In the genomic region with DNA sequence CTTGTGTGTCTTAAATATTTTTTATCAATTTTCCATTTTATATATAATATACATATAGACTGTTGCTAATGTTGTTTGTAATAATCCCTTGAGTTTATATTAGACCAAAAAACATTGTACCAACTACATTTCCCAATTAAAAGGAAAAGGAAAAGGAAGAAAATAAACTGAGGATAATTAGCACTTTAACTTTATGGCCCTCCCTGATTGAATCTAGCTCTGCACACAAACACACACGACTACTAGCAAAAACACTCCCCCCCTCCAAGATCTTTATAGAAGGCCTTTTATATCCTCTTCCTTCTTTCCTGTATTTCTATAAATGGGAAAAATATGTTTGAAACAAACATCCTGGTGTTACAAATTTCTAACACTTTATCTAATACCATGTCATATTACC, we compare ENCODE assay signal across 20 cellular contexts.
A peak's percentile ranks its signal among the peaks of the same experiment; 100 is the strongest.
DNase-seq lines count a peak whose midpoint lies in the region; ATAC-seq, FAIRE-seq and TF ChIP-seq lines count a peak whose summit lies in the region.
"Had no signal": no experiment of that assay in that cellular context is flagged by ENCODE, and none has a peak within 500 bp of the region (broad histone marks: within the 10 kb centered on the region; RNA-seq: fewer than 3 reads in every experiment).

No MANE protein-coding gene starts in this region.

- FAIRE-seq in frontal cortex (lab: Jason Lieb, UNC) (peak; percentile 59), H54 (lab: Jason Lieb, UNC) (no peak)
- FAIRE-seq: D721Med, GM12891 had no signal

- peak overlapping the region; percentile 16 for H3K27ac Mint-ChIP-seq in neural crest cell (ENCODE audit: unreplicated experiment)
- H3K27ac Mint-ChIP-seq: CD14-positive monocyte; CD4-positive, alpha-beta T cell; CD8-positive, alpha-beta T cell had no signal

- no peak overlapping the region for H3K4me3 Mint-ChIP-seq in neural crest cell
- H3K4me3 Mint-ChIP-seq: CD14-positive monocyte; CD4-positive, alpha-beta T cell; CD8-positive, alpha-beta T cell had no signal

- H3K27me3 Mint-ChIP-seq in neural crest cell (ENCODE audit: low read depth) = no peaks in the 10 kb centered on the region
- H3K27me3 Mint-ChIP-seq: CD4-positive, alpha-beta T cell had no signal

- H3K9me3 Mint-ChIP-seq in neural crest cell = no peaks in the 10 kb centered on the region
- H3K9me3 Mint-ChIP-seq: CD4-positive, alpha-beta T cell had no signal

- H3K9me3 ChIP-seq in BLaER1 treated with 17β-estradiol and CSF1 and Interleukin-3, amounts not matched to agents 10 nM and 100 nM (replicated peaks in 1 of 11) = no peaks in the 10 kb centered on the region
- H3K9me3 ChIP-seq: BE2C, Caco-2 had no signal

- ATAC-seq in HG03139 (IDR thresholded peaks at IDR 0.05; ENCODE audit: unreplicated experiment) (no peak), GM21717 (IDR thresholded peaks at IDR 0.05; ENCODE audit: unreplicated experiment) (no peak)
- ATAC-seq: CD8-positive, alpha-beta T cell had no signal

- H4K20me1 ChIP-seq in BLaER1 treated with 17β-estradiol and CSF1 and Interleukin-3, amounts not matched to agents 10 nM and 100 nM = no peaks in the 10 kb centered on the region

- peaks cover 6% of the 10 kb centered on the region for H3K4me1 Mint-ChIP-seq in neural crest cell
- H3K4me1 Mint-ChIP-seq: CD14-positive monocyte had no signal

- DNase-seq in NCI-H69 (lab: John Stamatoyannopoulos, UW) = peak; percentile 71
- no peak for DNase-seq in frontal cortex (ENCODE audit: low spot score in 2 of 2)
- DNase-seq in neural crest cell (ENCODE audit: low read depth, low spot score) = no peak
- no peak for DNase-seq in iPS-NIHi11 (ENCODE audit: low spot score)
- no peak for DNase-seq in H54 (ENCODE audit: insufficient read length, low spot score)
- DNase-seq: 8988T; ACHN; BE2C; C1 segment of cervical spinal cord; Caco-2; Calu3; CD4-positive, alpha-beta T cell; CD8-positive, alpha-beta T cell; GF-D8 had no signal

- no peak for TF ChIP-seq CTCF in neural crest cell (conservative IDR thresholded peaks at IDR 0.05)

- H3K9ac ChIP-seq in BLaER1 treated with 17β-estradiol and CSF1 and Interleukin-3, amounts not matched to agents 10 nM and 100 nM = no peak overlapping the region

- no peak for TF ChIP-seq POLR2A in H54 (IDR thresholded peaks at IDR 0.05; ENCODE audit: low read depth, low read length)

- no peaks in the 10 kb centered on the region for H3K36me3 ChIP-seq in BLaER1 treated with 17β-estradiol and CSF1 and Interleukin-3, amounts not matched to agents 10 nM and 100 nM
- H3K36me3 ChIP-seq: BE2C had no signal

- no peak overlapping the region for H3K27ac ChIP-seq in BLaER1 treated with 17β-estradiol and CSF1 and Interleukin-3, amounts not matched to agents 10 nM and 100 nM

- peaks cover 0 to 57% (median 52%) of the 10 kb centered on the region in 10 experiments; a peak in 17 of 20 replicates for H3K4me1 ChIP-seq in BLaER1 treated with 17β-estradiol and CSF1 and Interleukin-3, amounts not matched to agents 10 nM and 100 nM
- H3K4me1 ChIP-seq: BE2C, Caco-2 had no signal

- H3K27me3 ChIP-seq in BLaER1 treated with 17β-estradiol and CSF1 and Interleukin-3, amounts not matched to agents 10 nM and 100 nM = no peaks in the 10 kb centered on the region
- H3K27me3 ChIP-seq: BE2C had no signal

- H3K36me3 Mint-ChIP-seq in neural crest cell (ENCODE audit: low read depth) = no peaks in the 10 kb centered on the region
- H3K36me3 Mint-ChIP-seq: CD14-positive monocyte; CD8-positive, alpha-beta T cell had no signal

- no peak overlapping the region for H3K4me3 ChIP-seq in BLaER1 treated with 17β-estradiol and CSF1 and Interleukin-3, amounts not matched to agents 10 nM and 100 nM

- peak overlapping the region in 6 of 11 experiments; percentile 9 to 87 (median 40); a peak in 7 of 22 replicates for H3K4me2 ChIP-seq in BLaER1 treated with 17β-estradiol and CSF1 and Interleukin-3, amounts not matched to agents 10 nM and 100 nM
